11 cellular contexts compared by ENCODE assay signal in genomic region chr10:110613341-110613995, GRCh38. TPM values are rescaled to one million over a fixed set of nuclear protein-coding genes. Genes with fewer than 3 reads are reported as not detected.
A peak's percentile ranks its signal among the peaks of the same experiment; 100 is the strongest.
DNase-seq lines count a peak whose midpoint lies in the region; ATAC-seq and TF ChIP-seq lines count a peak whose summit lies in the region.
"Had no signal": no experiment of that assay in that cellular context is flagged by ENCODE, and none has a peak within 500 bp of the region (broad histone marks: within the 10 kb centered on the region; RNA-seq: fewer than 3 reads in every experiment).

No MANE protein-coding gene starts in this region.

- no peaks in the 10 kb centered on the region for H4K20me1 ChIP-seq in DOHH2 (ENCODE audit: control insufficient read depth, insufficient read depth, low read depth, low read length)

- H3K4me3 ChIP-seq in DOHH2 (ENCODE audit: low read length) (peak overlapping the region; percentile 23), dorsolateral prefrontal cortex (no peak overlapping the region)
- H3K4me3 ChIP-seq: right atrium auricular region had no signal

- TF ChIP-seq CTCF in DOHH2 (IDR thresholded peaks at IDR 0.05; ENCODE audit: low read depth, low read length, poor library complexity, severe bottlenecking) (no peak), endothelial cell (IDR thresholded peaks at IDR 0.05; ENCODE audit: unreplicated experiment) (no peak), dorsolateral prefrontal cortex (IDR thresholded peaks at IDR 0.05 in 54 of 56, conservative IDR thresholded peaks at IDR 0.05 in 2 of 56; ENCODE audit: low read depth in 1 of 56, partially characterized antibody in 56 of 56) (no peak)

- peak; percentile 51 to 61 for DNase-seq in activated T-cell treated with anti-CD3 and anti-CD28 coated beads, Interleukin-2, amount 50 U/mL, for 72 hours
- DNase-seq in endothelial cell (ENCODE audit: low spot score), result no peak
- DNase-seq in dorsolateral prefrontal cortex, result no peak
- DNase-seq: CD4-positive, alpha-beta T cell; NCI-H510A had no signal

- peaks cover 33% of the 10 kb centered on the region for H3K4me1 ChIP-seq in DOHH2 (ENCODE audit: control insufficient read depth, low read length)

- ATAC-seq in GM18519 (IDR thresholded peaks at IDR 0.05; ENCODE audit: low FRiP score, unreplicated experiment) (peak; percentile 18), HG03045 (IDR thresholded peaks at IDR 0.05; ENCODE audit: unreplicated experiment) (peak; percentile 6), HG03280 (IDR thresholded peaks at IDR 0.05; ENCODE audit: unreplicated experiment) (no peak), GM21423 (IDR thresholded peaks at IDR 0.05; ENCODE audit: unreplicated experiment) (no peak)
- ATAC-seq in activated T-cell treated with anti-CD3 and anti-CD28 coated beads, Interleukin-2, amount 50 U/mL, for 72 hours (replicated peaks in 1 of 2), result peak; percentile 47 to 50

- H3K79me2 ChIP-seq in DOHH2 (ENCODE audit: control insufficient read depth, low read length), result no peaks in the 10 kb centered on the region

- H3K27ac ChIP-seq in DOHH2 (ENCODE audit: low read depth, low read length) (no peak overlapping the region), dorsolateral prefrontal cortex (no peak overlapping the region)
- H3K27ac ChIP-seq: right atrium auricular region had no signal

- peak overlapping the region; percentile 53 to 55 for H3K4me3 Mint-ChIP-seq in activated T-cell treated with anti-CD3 and anti-CD28 coated beads, Interleukin-2, amount 50 U/mL, for 72 hours
- no peak overlapping the region for H3K4me3 Mint-ChIP-seq in endothelial cell (ENCODE audit: unreplicated experiment)
- H3K4me3 Mint-ChIP-seq: CD4-positive, alpha-beta T cell had no signal

- peaks cover 83% of the 10 kb centered on the region for H3K4me1 Mint-ChIP-seq in activated T-cell treated with anti-CD3 and anti-CD28 coated beads, Interleukin-2, amount 50 U/mL, for 72 hours (ENCODE audit: low read depth)
- H3K4me1 Mint-ChIP-seq in endothelial cell (ENCODE audit: unreplicated experiment), result no peaks in the 10 kb centered on the region

- intact Hi-C loops in dorsolateral prefrontal cortex (cut with DNase I), result loop anchor here in 1 of 2 donors (5.0 kb wide), 1 partner anchor 69 kb away; no protein-coding TSS in a partner anchor

- H3K9me2 ChIP-seq in DOHH2 (replicated peaks; ENCODE audit: control insufficient read depth, low read length), result no peaks in the 10 kb centered on the region

- H3K36me3 Mint-ChIP-seq in activated T-cell treated with anti-CD3 and anti-CD28 coated beads, Interleukin-2, amount 50 U/mL, for 72 hours (ENCODE audit: insufficient read depth in 2 of 2), result no peaks in the 10 kb centered on the region
- H3K36me3 Mint-ChIP-seq in endothelial cell (ENCODE audit: low read depth, unreplicated experiment), result no peaks in the 10 kb centered on the region

- peak overlapping the region; percentile 51 for H3K27ac Mint-ChIP-seq in activated T-cell treated with anti-CD3 and anti-CD28 coated beads, Interleukin-2, amount 50 U/mL, for 72 hours
- H3K27ac Mint-ChIP-seq in endothelial cell (ENCODE audit: unreplicated experiment), result no peak overlapping the region
- H3K27ac Mint-ChIP-seq: CD4-positive, alpha-beta T cell had no signal

- H3K27me3 Mint-ChIP-seq in activated T-cell treated with anti-CD3 and anti-CD28 coated beads, Interleukin-2, amount 50 U/mL, for 72 hours (ENCODE audit: low read depth), result no peaks in the 10 kb centered on the region
- H3K27me3 Mint-ChIP-seq in endothelial cell (ENCODE audit: unreplicated experiment), result no peaks in the 10 kb centered on the region
- H3K27me3 Mint-ChIP-seq: CD4-positive, alpha-beta T cell had no signal

- H3K27me3 ChIP-seq in DOHH2 (ENCODE audit: control insufficient read depth, low read length), result no peaks in the 10 kb centered on the region
- H3K27me3 ChIP-seq in dorsolateral prefrontal cortex, result no peaks in the 10 kb centered on the region
- H3K27me3 ChIP-seq: right atrium auricular region had no signal

- H3K4me2 ChIP-seq in DOHH2 (ENCODE audit: low read length), result peak overlapping the region; percentile 44

- H3K9me3 Mint-ChIP-seq in activated T-cell treated with anti-CD3 and anti-CD28 coated beads, Interleukin-2, amount 50 U/mL, for 72 hours, result no peaks in the 10 kb centered on the region
- no peaks in the 10 kb centered on the region for H3K9me3 Mint-ChIP-seq in endothelial cell (ENCODE audit: unreplicated experiment)
- H3K9me3 Mint-ChIP-seq: CD4-positive, alpha-beta T cell had no signal

- no peaks in the 10 kb centered on the region for H3K9me3 ChIP-seq in DOHH2 (ENCODE audit: control insufficient read depth, insufficient read depth, low read length)
- H3K9me3 ChIP-seq: right atrium auricular region had no signal

- no peaks in the 10 kb centered on the region for H3K36me3 ChIP-seq in DOHH2 (ENCODE audit: control insufficient read depth, low read length)
- H3K36me3 ChIP-seq: right atrium auricular region had no signal

- H3F3A ChIP-seq in DOHH2 (ENCODE audit: control insufficient read depth, insufficient read depth), result peaks cover 3% of the 10 kb centered on the region

RNA-seq across cellular contexts. Expression of gene RBM20, which starts 30.7 kb away (rescaled TPM):
- total RNA-seq in activated T-cell treated with anti-CD3 and anti-CD28 coated beads, Interleukin-2, amount 50 U/mL, for 72 hours, result under 1 TPM; 0.37 to 0.72 TPM
- total RNA-seq in endothelial cell (ENCODE audit: unreplicated experiment) (1.0 TPM), dorsolateral prefrontal cortex (1 to 10 TPM in 117 of 120 experiments, under 1 TPM in 3; 0.40 to 4.5 (median 2.1) TPM)

RNA-seq across cellular contexts. Expression of gene SMC3, which starts 46.0 kb away (rescaled TPM):
- total RNA-seq in activated T-cell treated with anti-CD3 and anti-CD28 coated beads, Interleukin-2, amount 50 U/mL, for 72 hours, result 10 to 100 TPM; 79.7 to 85.6 TPM
- total RNA-seq in endothelial cell (ENCODE audit: unreplicated experiment) (36.2 TPM), dorsolateral prefrontal cortex (10 to 100 TPM; 20.5 to 34.2 (median 26.0) TPM)

Comparison
In these comparisons a context has a peak if more than half of its experiments do, and no peak if none do; other contexts are left out.
1. ATAC-seq: peak in GM18519 (single experiment), HG03045 (single experiment) and activated T-cell treated with anti-CD3 and anti-CD28 coated beads, Interleukin-2, amount 50 U/mL, for 72 hours (2 of 2); none in HG03280 (single experiment) and GM21423 (single experiment).
2. DNase-seq: peak in activated T-cell treated with anti-CD3 and anti-CD28 coated beads, Interleukin-2, amount 50 U/mL, for 72 hours (2 of 2); none in endothelial cell (single experiment) and dorsolateral prefrontal cortex (0 of 10).